18 cellular contexts compared by ENCODE assay signal in genomic region chr2:13536941-13537340, GRCh38.
DNase-seq lines count a peak whose midpoint lies in the region; ATAC-seq and TF ChIP-seq lines count a peak whose summit lies in the region.
"Had no signal": no experiment of that assay in that cellular context is flagged by ENCODE, and none has a peak within 500 bp of the region (broad histone marks: within the 10 kb centered on the region; RNA-seq: fewer than 3 reads in every experiment).

No MANE protein-coding gene starts in this region.

- ATAC-seq in body of pancreas (peak; percentile 70), GM18505 (IDR thresholded peaks at IDR 0.05; ENCODE audit: unreplicated experiment) (no peak)
- ATAC-seq in naive thymus-derived CD8-positive, alpha-beta T cell, result no peak
- ATAC-seq: CD8-positive, alpha-beta T cell; GM23338; HCT116 had no signal

- peak overlapping the region; percentile 84 for H3K4me3 Mint-ChIP-seq in Caco-2 (ENCODE audit: unreplicated experiment)
- H3K4me3 Mint-ChIP-seq in naive thymus-derived CD8-positive, alpha-beta T cell, result no peak overlapping the region
- H3K4me3 Mint-ChIP-seq: CD4-positive, CD25-positive, alpha-beta regulatory T cell; CD8-positive, alpha-beta T cell; GM23338; H9 had no signal

- H3K9me3 ChIP-seq in Caco-2, result no peaks in the 10 kb centered on the region
- H3K9me3 ChIP-seq in body of pancreas, result no peaks in the 10 kb centered on the region
- no peaks in the 10 kb centered on the region for H3K9me3 ChIP-seq in prostate gland
- H3K9me3 ChIP-seq: BLaER1 had no signal

- CTCF ChIA-PET in Caco-2 (lab: Charles Lee), result no interaction called here

- POLR2A ChIA-PET in Caco-2 (lab: Charles Lee), result no interaction called here
- POLR2A ChIA-PET in naive thymus-derived CD8-positive, alpha-beta T cell (lab: Charles Lee), result no interaction called here

- H3K4me3 ChIP-seq in Caco-2 (ENCODE audit: low read depth, low read length), result no peak overlapping the region
- H3K4me3 ChIP-seq in GM12865 (ENCODE audit: low read depth, low read length), result peak overlapping the region; percentile 44
- H3K4me3 ChIP-seq in body of pancreas, result no peak overlapping the region
- H3K4me3 ChIP-seq in prostate gland, result peak overlapping the region in 1 of 2 donors; percentile 21
- H3K4me3 ChIP-seq: BLaER1, GM23338 had no signal

- H3K36me3 ChIP-seq in Caco-2 (ENCODE audit: control insufficient read depth, insufficient read depth, low read length) (no peaks in the 10 kb centered on the region), body of pancreas (replicated peaks in 1 of 2; ENCODE audit: insufficient read depth in 1 of 2, low read depth in 2 of 2) (no peaks in the 10 kb centered on the region), prostate gland (no peaks in the 10 kb centered on the region)
- H3K36me3 ChIP-seq: BLaER1 had no signal

- 19 to 38% methylated on average over 6 of the region's 6 CpGs for WGBS in body of pancreas, 2 donors
- 53% methylated on average over 6 of the region's 6 CpGs for WGBS in prostate gland

- H3K27me3 ChIP-seq in Caco-2 (replicated peaks; ENCODE audit: control insufficient read depth, insufficient read depth, low read length), result no peaks in the 10 kb centered on the region
- no peaks in the 10 kb centered on the region for H3K27me3 ChIP-seq in body of pancreas
- H3K27me3 ChIP-seq in prostate gland (replicated peaks; ENCODE audit: insufficient read depth), result no peaks in the 10 kb centered on the region
- H3K27me3 ChIP-seq: BLaER1 had no signal

- peaks cover 14% of the 10 kb centered on the region for H3K36me3 Mint-ChIP-seq in Caco-2 (ENCODE audit: insufficient read depth, unreplicated experiment)
- H3K36me3 Mint-ChIP-seq in naive thymus-derived CD8-positive, alpha-beta T cell, result no peaks in the 10 kb centered on the region
- H3K36me3 Mint-ChIP-seq: CD4-positive, CD25-positive, alpha-beta regulatory T cell; CD8-positive, alpha-beta T cell had no signal

- H3K4me1 ChIP-seq in Caco-2 (peaks cover 25% of the 10 kb centered on the region), body of pancreas (peaks cover 37% of the 10 kb centered on the region), prostate gland (replicated peaks) (no peaks in the 10 kb centered on the region)
- H3K4me1 ChIP-seq: BLaER1 had no signal

- peak overlapping the region; percentile 77 to 84 (median 80) for H3K27ac ChIP-seq in body of pancreas
- H3K27ac ChIP-seq in prostate gland, result peak overlapping the region; percentile 47 to 75
- H3K27ac ChIP-seq: BLaER1, C4-2B had no signal

- TF ChIP-seq CTCF in Caco-2 (IDR thresholded peaks at IDR 0.05; ENCODE audit: insufficient read depth in 1 of 2, low read depth in 1 of 2, low read length in 1 of 2, severe bottlenecking in 1 of 2, unreplicated experiment in 1 of 2) (no peak), GM12865 (IDR thresholded peaks at IDR 0.05; ENCODE audit: insufficient read depth, low read depth, low read length, missing control alignments) (no peak), body of pancreas (IDR thresholded peaks at IDR 0.05) (no peak), prostate gland (IDR thresholded peaks at IDR 0.05) (no peak)

- H3K27me3 Mint-ChIP-seq in Caco-2 (ENCODE audit: insufficient read depth, unreplicated experiment), result no peaks in the 10 kb centered on the region
- peaks cover 0 to 3% (median 0%) of the 10 kb centered on the region in 5 donors for H3K27me3 Mint-ChIP-seq in naive thymus-derived CD8-positive, alpha-beta T cell
- H3K27me3 Mint-ChIP-seq: CD4-positive, CD25-positive, alpha-beta regulatory T cell had no signal

- peaks cover 36% of the 10 kb centered on the region for H3K4me1 Mint-ChIP-seq in Caco-2 (ENCODE audit: low read depth, unreplicated experiment)
- no peaks in the 10 kb centered on the region for H3K4me1 Mint-ChIP-seq in naive thymus-derived CD8-positive, alpha-beta T cell
- H3K4me1 Mint-ChIP-seq: CD4-positive, CD25-positive, alpha-beta regulatory T cell had no signal

- intact Hi-C loops in Caco-2 (cut with micrococcal nuclease; ENCODE audit: unreplicated experiment), result no loop called here
- intact Hi-C loops in body of pancreas (cut with DNase I), result no loop called here
- intact Hi-C loops in prostate gland (cut with DNase I), result no loop called here

- DNase-seq in Caco-2 (no peak), GM12865 (ENCODE audit: low read depth) (no peak), body of pancreas (no peak), prostate gland (ENCODE audit: low spot score) (no peak), retina (no peak), NCI-H2029 treated with DMSO at 0.1 percent for 48 hours (lab: John Stamatoyannopoulos, UW) (no peak)
- DNase-seq in naive thymus-derived CD8-positive, alpha-beta T cell, result no peak
- DNase-seq: CD4-positive, CD25-positive, alpha-beta regulatory T cell; CD8-positive, alpha-beta T cell; DMS53; DMS79 treated with DMSO at 0.1 percent for 48 hours; GF-D8; H9 had no signal

- peaks cover 5% of the 10 kb centered on the region for H3K9me3 Mint-ChIP-seq in Caco-2 (ENCODE audit: unreplicated experiment)
- H3K9me3 Mint-ChIP-seq in naive thymus-derived CD8-positive, alpha-beta T cell, result peaks cover 0 to 10% (median 3%) of the 10 kb centered on the region in 9 donors
- H3K9me3 Mint-ChIP-seq: GM23338 had no signal

- TF ChIP-seq POLR2A in body of pancreas (IDR thresholded peaks at IDR 0.05) (no peak), prostate gland (IDR thresholded peaks at IDR 0.05) (no peak), GM18505 (IDR thresholded peaks at IDR 0.05; ENCODE audit: borderline replicate concordance, extremely low read depth, insufficient read depth, insufficient read length) (no peak)

- BruUV-seq in Caco-2 (replicated peaks; lab: Mats Ljungman, UMichigan), result no TSS peak

- H3K27ac Mint-ChIP-seq in Caco-2 (ENCODE audit: unreplicated experiment), result peak overlapping the region; percentile 99
- H3K27ac Mint-ChIP-seq in naive thymus-derived CD8-positive, alpha-beta T cell, result no peak overlapping the region
- H3K27ac Mint-ChIP-seq: CD4-positive, CD25-positive, alpha-beta regulatory T cell; CD8-positive, alpha-beta T cell; GM23338; H9 had no signal
